In the genomic region with DNA sequence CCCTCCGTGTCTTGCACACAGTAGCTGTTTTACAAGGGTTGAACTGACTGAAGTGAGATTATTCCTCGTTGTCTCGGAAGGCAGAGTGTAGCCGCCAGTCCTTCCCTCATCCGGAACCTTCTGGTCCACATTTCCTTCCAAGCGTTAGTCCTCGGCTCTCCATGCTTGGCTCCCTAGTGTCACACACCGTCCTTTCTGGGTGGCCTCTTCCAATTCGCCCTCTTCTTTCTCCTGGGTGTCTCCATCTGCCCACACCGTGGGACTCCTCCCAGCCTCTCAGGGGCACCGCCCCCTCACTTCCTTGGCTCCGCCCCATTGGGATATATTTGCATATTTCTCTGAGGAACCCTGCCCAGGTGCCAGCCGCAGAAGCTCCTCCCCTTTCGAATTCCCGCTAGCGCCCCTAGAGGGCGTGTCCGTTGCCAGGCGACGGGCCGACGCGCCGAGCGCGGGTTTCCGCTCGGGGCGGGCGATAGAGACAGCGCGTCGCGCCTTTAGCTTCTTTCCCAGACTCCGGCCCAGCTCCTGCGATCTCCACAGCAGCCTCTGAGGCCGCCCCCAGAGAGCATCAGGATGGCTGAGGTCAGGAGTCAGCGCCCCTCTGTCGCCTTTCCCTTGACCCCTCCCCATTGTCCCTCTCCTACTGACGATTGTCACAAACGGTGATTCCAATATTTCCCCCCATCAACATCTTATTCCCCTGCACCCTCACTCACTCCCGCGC, we compare ENCODE assay signal across 8 cellular contexts. TPM values are rescaled to one million over a fixed set of nuclear protein-coding genes. Genes with fewer than 3 reads are reported as not detected.
DNase-seq lines count a peak whose midpoint lies in the region; ATAC-seq and TF ChIP-seq lines count a peak whose summit lies in the region.

A gene with protein sequence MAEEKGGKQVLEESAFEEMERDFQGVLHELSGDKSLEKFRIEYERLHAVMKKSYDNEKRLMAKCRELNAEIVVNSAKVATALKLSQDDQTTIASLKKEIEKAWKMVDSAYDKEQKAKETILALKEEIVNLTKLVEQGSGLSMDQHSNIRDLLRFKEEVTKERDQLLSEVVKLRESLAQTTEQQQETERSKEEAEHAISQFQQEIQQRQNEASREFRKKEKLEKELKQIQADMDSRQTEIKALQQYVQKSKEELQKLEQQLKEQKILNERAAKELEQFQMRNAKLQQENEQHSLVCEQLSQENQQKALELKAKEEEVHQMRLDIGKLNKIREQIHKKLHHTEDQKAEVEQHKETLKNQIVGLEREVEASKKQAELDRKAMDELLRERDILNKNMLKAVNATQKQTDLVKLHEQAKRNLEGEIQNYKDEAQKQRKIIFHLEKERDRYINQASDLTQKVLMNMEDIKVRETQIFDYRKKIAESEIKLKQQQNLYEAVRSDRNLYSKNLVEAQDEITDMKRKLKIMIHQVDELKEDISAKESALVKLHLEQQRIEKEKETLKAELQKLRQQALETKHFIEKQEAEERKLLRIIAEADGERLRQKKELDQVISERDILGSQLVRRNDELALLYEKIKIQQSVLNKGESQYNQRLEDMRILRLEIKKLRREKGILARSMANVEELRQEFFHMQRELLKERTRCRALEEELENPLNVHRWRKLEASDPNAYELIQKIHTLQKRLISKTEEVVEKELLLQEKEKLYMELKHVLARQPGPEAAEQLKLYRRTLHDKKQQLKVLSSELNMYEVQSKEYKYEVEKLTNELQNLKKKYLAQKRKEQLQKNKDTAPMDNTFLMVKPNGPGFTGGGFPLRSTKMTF (plus strand): TSS at position 509 of the 724 bp plus-strand sequence. CDS start 65 bp downstream, at position 574.

- H3K9ac ChIP-seq in duodenal mucosa (ENCODE audit: low read depth in 1 of 2, low read length in 2 of 2): no peak within 1 kb of the TSS

- intact Hi-C loops in lower lobe of right lung (cut with DNase I): loop anchor here (5.0 kb wide), 1 partner anchor 61 kb away; no protein-coding TSS in a partner anchor

- H3K9me3 ChIP-seq in BE2C: no peaks in the 10 kb centered on the region
- no peaks in the 10 kb centered on the region for H3K9me3 ChIP-seq in duodenal mucosa (ENCODE audit: control insufficient read depth in 1 of 2, low read length in 2 of 2)
- no peaks in the 10 kb centered on the region for H3K9me3 ChIP-seq in lower lobe of right lung

- H3K4me3 ChIP-seq in BE2C (ENCODE audit: low read depth, low read length): peak within 1 kb of the TSS; percentile 58
- H3K4me3 ChIP-seq in duodenal mucosa (ENCODE audit: low read depth in 1 of 2, low read length in 2 of 2): peak within 1 kb of the TSS; percentile 72 to 73
- H3K4me3 ChIP-seq in lower lobe of right lung: peak within 1 kb of the TSS; percentile 50

- peaks cover 17% of the 10 kb centered on the region for H3K27me3 ChIP-seq in BE2C
- no peaks in the 10 kb centered on the region for H3K27me3 ChIP-seq in duodenal mucosa (ENCODE audit: control insufficient read depth in 1 of 2, insufficient read depth in 2 of 2, low read length in 2 of 2)
- no peaks in the 10 kb centered on the region for H3K27me3 ChIP-seq in lower lobe of right lung (ENCODE audit: low read depth)

- ATAC-seq in GM19351 (IDR thresholded peaks at IDR 0.05; ENCODE audit: unreplicated experiment) (peak; percentile 61), HG03442 (IDR thresholded peaks at IDR 0.05; ENCODE audit: unreplicated experiment) (peak; percentile 64), lower lobe of right lung (peak; percentile 90 to 94)

- TF ChIP-seq CTCF in BE2C (IDR thresholded peaks at IDR 0.05; ENCODE audit: low read depth, low read length) (peak; percentile 64), lower lobe of right lung (IDR thresholded peaks at IDR 0.05) (peak; percentile 72)

- H3K36me3 ChIP-seq in BE2C (no peaks in the 10 kb centered on the region), duodenal mucosa (ENCODE audit: control insufficient read depth in 1 of 2, insufficient read depth in 2 of 2, low read length in 2 of 2) (no peaks in the 10 kb centered on the region), lower lobe of right lung (no peaks in the 10 kb centered on the region)

- 0 out of 2 replicates have a peak, but pooled peaks cover 3% of the 10 kb centered on the region for H3K4me1 ChIP-seq in BE2C
- H3K4me1 ChIP-seq in duodenal mucosa (ENCODE audit: control insufficient read depth in 1 of 2, insufficient read depth in 2 of 2, low read length in 2 of 2): peaks cover 22 to 30% of the 10 kb centered on the region in 2 donors
- peaks cover 50% of the 10 kb centered on the region for H3K4me1 ChIP-seq in lower lobe of right lung

- H3K27ac ChIP-seq in duodenal mucosa (ENCODE audit: low read depth, low read length) (no peak within 1 kb of the TSS), lower lobe of right lung (peak within 1 kb of the TSS; percentile 15)

- DNase-seq in BE2C (peak; percentile 92), NCI-H510A (lab: John Stamatoyannopoulos, UW) (peak; percentile 78), lower lobe of right lung (peak; percentile 95)
- DNase-seq in activated CD4-positive, alpha-beta T cell treated with anti-CD3 and anti-CD28 coated beads, Interleukin-2, amount 50 U/mL, for 1 hour: peak; percentile 90
- peak; percentile 73 to 90 (median 88) for DNase-seq in stimulated activated CD4-positive, alpha-beta T cell treated with anti-CD3 and anti-CD28 coated beads, TNF-alpha, amount 100 ng/mL, for 4 hours (ENCODE audit: low read depth in 3 of 3)

RNA-seq across cellular contexts. Expression of the gene that starts here (rescaled TPM):
- not detected for polyA plus RNA-seq in BE2C (2012; ENCODE audit: insufficient read depth, insufficient read length, low read depth)
- 1.1 TPM for total RNA-seq in lower lobe of right lung
